In the genomic region with DNA sequence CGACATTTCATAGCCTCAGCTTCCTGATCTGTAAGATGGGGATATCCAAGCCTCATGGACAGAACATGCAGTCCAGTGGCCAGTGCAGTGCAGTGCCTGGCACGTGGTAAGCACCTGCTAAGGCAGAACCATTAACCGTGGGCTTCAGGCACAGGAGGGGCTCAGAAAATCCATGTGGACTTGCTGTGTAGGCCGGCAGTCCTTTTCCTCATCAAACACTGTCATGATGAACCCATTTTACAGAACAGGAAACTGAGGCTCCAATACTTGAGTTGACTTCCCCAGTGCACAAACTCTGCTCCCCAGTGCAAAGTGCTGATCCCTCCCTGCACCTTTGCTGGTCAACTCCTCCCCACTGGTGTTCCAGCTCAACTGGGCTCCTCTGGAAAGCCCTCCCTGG, we compare ENCODE assay signal across 7 cellular contexts. TPM values are rescaled to one million over a fixed set of nuclear protein-coding genes. Genes with fewer than 3 reads are reported as not detected.
"Had no signal": no experiment of that assay in that cellular context is flagged by ENCODE, and none has a peak within 500 bp of the region (broad histone marks: within the 10 kb centered on the region; RNA-seq: fewer than 3 reads in every experiment).

No MANE protein-coding gene starts in this region.

- H3K4me1 ChIP-seq: HAP-1 had no signal

- H2AFZ ChIP-seq: GM23338 had no signal

- H3K4me3 ChIP-seq: GM23338, HAP-1 had no signal

- DNase-seq: HFFc6, KG1 had no signal

- H3K27ac ChIP-seq: HL-60 had no signal

- ATAC-seq: GM23338, HCT116 had no signal

- H3K4me2 ChIP-seq: GM23338 had no signal

RNA-seq across cellular contexts. Expression of gene TRPV4, which starts 18.0 kb away (rescaled TPM):
- polyA plus RNA-seq: IgD-negative memory B cell had no signal
